19 cellular contexts compared by ENCODE assay signal in genomic region chr2:55530539-55531081, GRCh38. TPM values are rescaled to one million over a fixed set of nuclear protein-coding genes. Genes with fewer than 3 reads are reported as not detected.
DNase-seq lines count a peak whose midpoint lies in the region; ATAC-seq and TF ChIP-seq lines count a peak whose summit lies in the region.
"Had no signal": no experiment of that assay in that cellular context is flagged by ENCODE, and none has a peak within 500 bp of the region (broad histone marks: within the 10 kb centered on the region; RNA-seq: fewer than 3 reads in every experiment).

No MANE protein-coding gene starts in this region.

- H3K4me3 Mint-ChIP-seq in natural killer cell = no peak overlapping the region
- no peak overlapping the region for H3K4me3 Mint-ChIP-seq in immature natural killer cell

- intact Hi-C loops in Right ventricle myocardium superior (cut with DNase I) = no loop called here
- intact Hi-C loops in cardiac septum (cut with DNase I) = no loop called here
- intact Hi-C loops in natural killer cell (cut with micrococcal nuclease) = no loop called here

- H3K36me3 Mint-ChIP-seq in natural killer cell (no peaks in the 10 kb centered on the region), immature natural killer cell (peaks cover 24 to 32% (median 27%) of the 10 kb centered on the region in 3 donors)

- ATAC-seq in Right ventricle myocardium superior (ENCODE audit: poor library complexity) (peak; percentile 10), natural killer cell (no peak)
- ATAC-seq: body of pancreas, lower lobe of right lung had no signal

- H3K9me3 Mint-ChIP-seq in natural killer cell (no peaks in the 10 kb centered on the region), immature natural killer cell (no peaks in the 10 kb centered on the region)

- DNase-seq in DMS79 (lab: John Stamatoyannopoulos, UW) = peak; percentile 13
- DNase-seq in DMS79 treated with DMSO at 0.1 percent for 48 hours (lab: John Stamatoyannopoulos, UW) = no peak
- no peak for DNase-seq in Right ventricle myocardium superior
- no peak for DNase-seq in cardiac septum (ENCODE audit: low spot score)
- peak; percentile 66 for DNase-seq in central memory CD4-positive, alpha-beta T cell
- DNase-seq in pulmonary artery endothelial cell (ENCODE audit: low read depth, low spot score) = peak; percentile 26
- no peak for DNase-seq in natural killer cell
- no peak for DNase-seq in immature natural killer cell
- DNase-seq: AML-193; body of pancreas; Calu3; EL; lower lobe of right lung; MV-4-11; NCI-H1694 treated with DMSO at 0.1 percent for 48 hours; NCI-H748 treated with DMSO at 0.1 percent for 48 hours; nucleus accumbens; retina; stimulated activated CD4-positive, alpha-beta T cell treated with anti-CD3 and anti-CD28 coated beads, Interleukin-12 subunit alpha, Interleukin-12 subunit beta, amount 100 ng/mL, for 4 hours had no signal

- TF ChIP-seq CTCF in natural killer cell (IDR thresholded peaks at IDR 0.05) = no peak

- H3K4me1 Mint-ChIP-seq in natural killer cell (peaks cover 6 to 8% of the 10 kb centered on the region in 2 donors), immature natural killer cell (peaks cover 6 to 7% of the 10 kb centered on the region in 2 donors)

- H3K27ac Mint-ChIP-seq in natural killer cell = peak overlapping the region in 1 of 2 donors; percentile 1
- no peak overlapping the region for H3K27ac Mint-ChIP-seq in immature natural killer cell

- H3K27me3 Mint-ChIP-seq in natural killer cell (ENCODE audit: low read depth in 2 of 2) = no peaks in the 10 kb centered on the region
- peaks cover 0 to 2% (median 0%) of the 10 kb centered on the region in 3 donors for H3K27me3 Mint-ChIP-seq in immature natural killer cell (ENCODE audit: low read depth in 3 of 3)

RNA-seq across cellular contexts. Expression of gene CFAP36, which starts 11.1 kb away (rescaled TPM):
- total RNA-seq in Right ventricle myocardium superior (19.8 TPM), cardiac septum (23.0 TPM), pulmonary artery endothelial cell (16.1 and 17.9 TPM in 2 replicates), natural killer cell (10 to 100 TPM; 11.6 to 14.3 (median 12.4) TPM)
- 10 to 100 TPM in 2 of 3 donors, 1 to 10 TPM in 1; 8.5 to 13.1 (median 12.1) TPM for polyA plus RNA-seq in immature natural killer cell

Comparison
In these comparisons a context has a peak if more than half of its experiments do, and no peak if none do; other contexts are left out.
1. DNase-seq: peak in DMS79 (single experiment), central memory CD4-positive, alpha-beta T cell (single experiment) and pulmonary artery endothelial cell (single experiment); none in DMS79 treated with DMSO at 0.1 percent for 48 hours (single experiment), Right ventricle myocardium superior (single experiment), cardiac septum (single experiment), natural killer cell (single experiment) and immature natural killer cell (0 of 3).